14 cellular contexts compared by ENCODE assay signal in genomic region chr3:180571831-180572578, GRCh38. TPM values are rescaled to one million over a fixed set of nuclear protein-coding genes. Genes with fewer than 3 reads are reported as not detected.
DNase-seq lines count a peak whose midpoint lies in the region; ATAC-seq and TF ChIP-seq lines count a peak whose summit lies in the region.
"Had no signal": no experiment of that assay in that cellular context is flagged by ENCODE, and none has a peak within 500 bp of the region (broad histone marks: within the 10 kb centered on the region; RNA-seq: fewer than 3 reads in every experiment).

No MANE protein-coding gene starts in this region.

- ATAC-seq in GM18499 (IDR thresholded peaks at IDR 0.05; ENCODE audit: insufficient read depth, unreplicated experiment): peak; percentile 88
- peak; percentile 88 for ATAC-seq in GM19467 (IDR thresholded peaks at IDR 0.05; ENCODE audit: unreplicated experiment)
- ATAC-seq in HG03039 (IDR thresholded peaks at IDR 0.05; ENCODE audit: unreplicated experiment): peak; percentile 82
- no peak for ATAC-seq in CD8-positive, alpha-beta T cell
- ATAC-seq: left lobe of liver had no signal

- H3K36me3 ChIP-seq in ovary: no peaks in the 10 kb centered on the region
- no peaks in the 10 kb centered on the region for H3K36me3 ChIP-seq in CD8-positive, alpha-beta T cell (ENCODE audit: insufficient read depth, low read length)
- H3K36me3 ChIP-seq: Peyer's patch had no signal

- H3K27ac ChIP-seq in ovary: no peak overlapping the region
- no peak overlapping the region for H3K27ac ChIP-seq in CD8-positive, alpha-beta T cell (ENCODE audit: low read depth, low read length)
- H3K27ac ChIP-seq: Peyer's patch, VCaP had no signal

- H3K27me3 ChIP-seq in ovary: no peaks in the 10 kb centered on the region
- no peaks in the 10 kb centered on the region for H3K27me3 ChIP-seq in CD8-positive, alpha-beta T cell (ENCODE audit: insufficient read depth, low read length)
- H3K27me3 ChIP-seq: Peyer's patch had no signal

- intact Hi-C loops in ovary (cut with DNase I): no loop called here
- intact Hi-C loops in CD8-positive, alpha-beta T cell (cut with DNase I, micrococcal nuclease): no loop called here

- TF ChIP-seq EP300 in ovary (IDR thresholded peaks at IDR 0.05): no peak

- TF ChIP-seq CTCF in ovary (IDR thresholded peaks at IDR 0.05): no peak
- TF ChIP-seq CTCF in CD8-positive, alpha-beta T cell (IDR thresholded peaks at IDR 0.05): no peak

- no peaks in the 10 kb centered on the region for H3K9me3 Mint-ChIP-seq in CD8-positive, alpha-beta T cell

- POLR2A ChIA-PET in CD8-positive, alpha-beta T cell (lab: Charles Lee): no interaction called here

- no peak for TF ChIP-seq POLR2A in ovary (IDR thresholded peaks at IDR 0.05)

- peaks cover 14% of the 10 kb centered on the region for H3K27me3 Mint-ChIP-seq in CD8-positive, alpha-beta T cell (ENCODE audit: low read depth)

- no peak overlapping the region for H3K4me3 Mint-ChIP-seq in CD8-positive, alpha-beta T cell

- no peak overlapping the region for H3K27ac Mint-ChIP-seq in CD8-positive, alpha-beta T cell

- 79 to 85% (median 84%) methylated on average over 6 of the region's 6 CpGs for whole genome bisulfite sequencing in ovary, 3 donors

- no peaks in the 10 kb centered on the region for H3K4me1 ChIP-seq in ovary (ENCODE audit: insufficient read depth)
- H3K4me1 ChIP-seq in CD8-positive, alpha-beta T cell (ENCODE audit: insufficient read depth, low read length): no peaks in the 10 kb centered on the region
- H3K4me1 ChIP-seq: Peyer's patch had no signal

- H3K9me3 ChIP-seq in ovary: no peaks in the 10 kb centered on the region
- H3K9me3 ChIP-seq in CD8-positive, alpha-beta T cell (ENCODE audit: low read length): no peaks in the 10 kb centered on the region
- H3K9me3 ChIP-seq: Peyer's patch had no signal

- DNase-seq in NOMO-1 treated with dmso at 0.1 percent for 144 hours (lab: John Stamatoyannopoulos, UW; ENCODE audit: unreplicated experiment): peak; percentile 83
- DNase-seq in cerebellar nuclear complex (lab: John Stamatoyannopoulos, UW): no peak
- DNase-seq in ovary: no peak
- DNase-seq in NCI-H1048 (lab: John Stamatoyannopoulos, UW): no peak
- DNase-seq in CD8-positive, alpha-beta T cell: no peak
- DNase-seq: activated effector memory CD4-positive, alpha-beta T cell treated with Interleukin-2 at 50 U/mL for 16 hours; NCI-H1092; Peyer's patch; retina had no signal

- H3K36me3 Mint-ChIP-seq in CD8-positive, alpha-beta T cell: no peaks in the 10 kb centered on the region

- CTCF ChIA-PET in CD8-positive, alpha-beta T cell (lab: Charles Lee): no interaction called here

- H3K4me1 Mint-ChIP-seq in CD8-positive, alpha-beta T cell (ENCODE audit: low read depth): no peaks in the 10 kb centered on the region

- H3K4me3 ChIP-seq in ovary: no peak overlapping the region
- no peak overlapping the region for H3K4me3 ChIP-seq in CD8-positive, alpha-beta T cell (ENCODE audit: low read depth, low read length)
- H3K4me3 ChIP-seq: Peyer's patch had no signal

RNA-seq across cellular contexts. Expression of gene TTC14, which starts 30.0 kb away (rescaled TPM):
- total RNA-seq in ovary: 10 to 100 TPM; 46.1 to 62.1 (median 47.8) TPM
- 10 to 100 TPM; 22.8 to 34.2 TPM for polyA plus RNA-seq in ovary
- 10 to 100 TPM; 70.2 to 84.8 TPM for total RNA-seq in CD8-positive, alpha-beta T cell
